ENCODE assay signal across 10 cellular contexts in the genomic region with DNA sequence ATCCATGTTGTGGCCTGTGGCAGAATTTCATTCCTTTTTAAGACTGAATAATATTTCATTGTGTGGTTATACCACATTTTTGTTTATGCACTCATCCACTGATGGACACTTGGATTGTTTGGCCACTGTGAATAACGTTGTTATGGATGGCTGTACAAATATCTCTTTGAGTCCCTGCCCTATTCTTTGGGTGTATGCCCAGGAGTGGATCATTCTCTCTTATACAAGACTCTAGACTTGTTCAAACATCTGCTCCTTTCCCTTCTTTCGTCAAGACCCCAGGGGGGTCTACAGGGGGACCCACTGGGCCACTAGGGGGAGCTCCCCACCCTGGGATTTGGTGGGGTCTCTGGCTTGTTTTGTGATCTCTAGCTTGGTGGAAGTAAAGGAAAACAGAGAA.
A peak's percentile ranks its signal among the peaks of the same experiment; 100 is the strongest.
DNase-seq lines count a peak whose midpoint lies in the region; ATAC-seq and TF ChIP-seq lines count a peak whose summit lies in the region.
"Had no signal": no experiment of that assay in that cellular context is flagged by ENCODE, and none has a peak within 500 bp of the region (broad histone marks: within the 10 kb centered on the region; RNA-seq: fewer than 3 reads in every experiment).

No MANE protein-coding gene starts in this region.

- intact Hi-C loops in spleen (cut with DNase I; ENCODE audit: low total_unique reads) = no loop called here

- CTCF ChIA-PET in AG04449 (lab: Yijun Ruan, JAX) = interaction anchor here (0.9 to 1.6 kb wide), 2 partner anchors 13 to 77 kb away, joined by 3 read pairs; no protein-coding TSS in a partner anchor

- ATAC-seq in HG03457 (IDR thresholded peaks at IDR 0.05; ENCODE audit: unreplicated experiment) = no peak

- TF ChIP-seq POLR2A in spleen (IDR thresholded peaks at IDR 0.05) = no peak

- WGBS in spleen, 5 donors = 35 to 52% (median 42%) methylated on average over 2 of the region's 2 CpGs

- H3K27me3 ChIP-seq in spleen (replicated peaks in 1 of 7) = peaks cover 0 to 34% (median 0%) of the 10 kb centered on the region in 7 donors
- H3K27me3 ChIP-seq: Peyer's patch had no signal

- H3K9me3 ChIP-seq in spleen = peaks cover 0 to 17% (median 9%) of the 10 kb centered on the region in 8 donors
- H3K9me3 ChIP-seq: Peyer's patch had no signal

- POLR2A ChIA-PET in AG04449 (lab: Yijun Ruan, JAX) = interaction anchor here (1.2 kb wide), 1 partner anchor 18 kb away, joined by 3 read pairs; no protein-coding TSS in a partner anchor

- H3K36me3 ChIP-seq in spleen = no peaks in the 10 kb centered on the region
- H3K36me3 ChIP-seq: Peyer's patch had no signal

- no peak overlapping the region for H3K27ac ChIP-seq in spleen
- H3K27ac ChIP-seq: Peyer's patch had no signal

- DNase-seq in AG04449 (ENCODE audit: low read depth, low spot score) = peak; percentile 41
- DNase-seq in RPMI7951 (ENCODE audit: low read depth) = peak; percentile 85
- peak; percentile 83 to 90 for DNase-seq in foreskin fibroblast
- DNase-seq in NK-92 treated with Interleukin-12 subunit alpha and Interleukin-12 subunit beta, amount 100 ng/mL, for 24 hours (lab: John Stamatoyannopoulos, UW) = no peak
- no peak for DNase-seq in spleen
- no peak for DNase-seq in retina
- DNase-seq: GDM1 had no signal

- H3K4me1 ChIP-seq in spleen = no peaks in the 10 kb centered on the region

- TF ChIP-seq CTCF in AG04449 (IDR thresholded peaks at IDR 0.05; ENCODE audit: insufficient read depth, low read length, missing control alignments) (peak; percentile 12), GM12874 (IDR thresholded peaks at IDR 0.05; ENCODE audit: insufficient read depth, low read depth, low read length) (peak; percentile 73), foreskin fibroblast (IDR thresholded peaks at IDR 0.05; ENCODE audit: low read depth, low read length) (peak; percentile 42), spleen (IDR thresholded peaks at IDR 0.05 in 8 of 11, conservative IDR thresholded peaks at IDR 0.05 in 3 of 11) (peak in 3 of 11 experiments; percentile 24 to 39 (median 34))

- H3K4me3 ChIP-seq in AG04449 (ENCODE audit: low read depth, low read length) (no peak overlapping the region), foreskin fibroblast (ENCODE audit: low read depth in 1 of 2, low read length in 2 of 2) (no peak overlapping the region), spleen (no peak overlapping the region)
- H3K4me3 ChIP-seq: Peyer's patch had no signal

Comparison
In these comparisons a context has a peak if more than half of its experiments do, and no peak if none do; other contexts are left out.
1. DNase-seq: peak in AG04449 (single experiment), RPMI7951 (single experiment) and foreskin fibroblast (2 of 2); none in NK-92 treated with Interleukin-12 subunit alpha and Interleukin-12 subunit beta, amount 100 ng/mL, for 24 hours (single experiment), spleen (single experiment) and retina (single experiment).